7 cellular contexts compared by ENCODE assay signal in genomic region chr1:42334240-42335049, GRCh38. TPM values are rescaled to one million over a fixed set of nuclear protein-coding genes. Genes with fewer than 3 reads are reported as not detected.
A peak's percentile ranks its signal among the peaks of the same experiment; 100 is the strongest.
DNase-seq lines count a peak whose midpoint lies in the region; ATAC-seq and TF ChIP-seq lines count a peak whose summit lies in the region.

No MANE protein-coding gene starts in this region.

- DNase-seq in GM03348 (ENCODE audit: low spot score): peak; percentile 78
- peak; percentile 74 for DNase-seq in HT1080 (ENCODE audit: low read depth)
- peak; percentile 52 for DNase-seq in SK-MEL-5 (ENCODE audit: low read depth, low spot score)
- DNase-seq in caudate nucleus (lab: John Stamatoyannopoulos, UW): peak in 53 of 61 donors; percentile 10 to 82 (median 51)
- DNase-seq in iris pigment epithelial cell (ENCODE audit: low read depth): peak; percentile 56
- DNase-seq in spleen: no peak

- TF ChIP-seq POLR2A in spleen (IDR thresholded peaks at IDR 0.05): no peak

- intact Hi-C loops in spleen (cut with DNase I; ENCODE audit: low total_unique reads): loop anchor here (10.0 kb wide), 1 partner anchor 160 kb away; no protein-coding TSS in a partner anchor

- H3K27me3 ChIP-seq in spleen (replicated peaks in 1 of 7): no peaks in the 10 kb centered on the region

- WGBS in spleen, 5 donors: 0% methylated on average over 25 to 58 of the region's 58 CpGs

- in situ Hi-C loops in SK-MEL-5 (cut with HindIII; ENCODE audit: low pct_unique_long_range_greater_than_20kb, low sequenced_read_pairs): no loop called here

- no peaks in the 10 kb centered on the region for H3K36me3 ChIP-seq in spleen

- peaks cover 22 to 68% (median 47%) of the 10 kb centered on the region in 6 donors for H3K4me1 ChIP-seq in spleen

- H3K27ac ChIP-seq in caudate nucleus (ENCODE audit: low read depth, low read length) (peak overlapping the region; percentile 74), spleen (peak overlapping the region; percentile 89 to 97 (median 94))

- peak overlapping the region; percentile 80 to 99 (median 98) for H3K4me3 ChIP-seq in spleen

- ATAC-seq in GM21515 (IDR thresholded peaks at IDR 0.05; ENCODE audit: unreplicated experiment): peak; percentile 46

- no peaks in the 10 kb centered on the region for H3K9me3 ChIP-seq in spleen

- no peak for TF ChIP-seq CTCF in spleen (IDR thresholded peaks at IDR 0.05 in 8 of 11, conservative IDR thresholded peaks at IDR 0.05 in 3 of 11)

RNA-seq across cellular contexts. Expression of gene FOXJ3, which starts 0.6 kb away (rescaled TPM):
- 22.7 and 30.6 TPM in 2 replicates for total RNA-seq in HT1080 (2014; rRNA removed; shearing (Covaris generic))
- 26.9 and 33.3 TPM in 2 replicates for polyA plus RNA-seq in HT1080 (2015; cell fraction: cytosol; rRNA removed)
- 62.9 and 66.2 TPM in 2 replicates for polyA plus RNA-seq in HT1080 (2015; cell fraction: nucleus; rRNA removed)
- 27.8 and 35.3 TPM in 2 replicates for total RNA-seq in SK-MEL-5 (2014; rRNA removed; shearing (Covaris generic))
- polyA plus RNA-seq in SK-MEL-5 (2015; cell fraction: cytosol; rRNA removed): 21.0 and 26.8 TPM in 2 replicates
- polyA plus RNA-seq in SK-MEL-5 (2015; cell fraction: nucleus; rRNA removed): 38.8 and 47.5 TPM in 2 replicates
- 10 to 100 TPM; 51.0 to 85.8 (median 66.1) TPM for total RNA-seq in spleen
- polyA plus RNA-seq in spleen: 10 to 100 TPM in 2 of 3 donors, 1 to 10 TPM in 1; 8.9 to 13.5 (median 12.2) TPM

RNA-seq across cellular contexts. Expression of gene RIMKLA, which starts 46.1 kb away (rescaled TPM):
- total RNA-seq in HT1080 (2014; rRNA removed; shearing (Covaris generic)): 0.33 and 0.61 TPM in 2 replicates
- 0.27 and 0.92 TPM in 2 replicates for polyA plus RNA-seq in HT1080 (2015; cell fraction: cytosol; rRNA removed)
- 0.23 and 0.35 TPM in 2 replicates for polyA plus RNA-seq in HT1080 (2015; cell fraction: nucleus; rRNA removed)
- 0.35 and 0.50 TPM in 2 replicates for total RNA-seq in SK-MEL-5 (2014; rRNA removed; shearing (Covaris generic))
- 0.20 TPM in 2 replicates for polyA plus RNA-seq in SK-MEL-5 (2015; cell fraction: cytosol; rRNA removed)
- not detected in 2 replicates for polyA plus RNA-seq in SK-MEL-5 (2015; cell fraction: nucleus; rRNA removed)
- 1 to 10 TPM in 2 of 7 donors, under 1 TPM in 5; 0.13 to 1.4 (median 0.68) TPM for total RNA-seq in spleen
- polyA plus RNA-seq in spleen: under 1 TPM; 0.06 to 0.13 (median 0.07) TPM
